Comparison of ENCODE assay signal across 8 cellular contexts in genomic region chr1:111448482-111448917, GRCh38. TPM values are rescaled to one million over a fixed set of nuclear protein-coding genes. Genes with fewer than 3 reads are reported as not detected.
DNase-seq lines count a peak whose midpoint lies in the region; ATAC-seq and TF ChIP-seq lines count a peak whose summit lies in the region.

No MANE protein-coding gene starts in this region.

- POLR2A ChIA-PET in A673 (lab: Charles Lee; ENCODE audit: low non-redundant PET): no interaction called here

- H3K4me1 ChIP-seq in A673 (ENCODE audit: insufficient read depth, low read length, poor library complexity, severe bottlenecking) (peaks cover 19% of the 10 kb centered on the region), HUES48 (ENCODE audit: control insufficient read depth, insufficient read depth, low read length) (no peaks in the 10 kb centered on the region), heart left ventricle (peaks cover 5 to 59% (median 44%) of the 10 kb centered on the region in 12 donors)

- TF ChIP-seq CTCF in A673 (conservative IDR thresholded peaks at IDR 0.05; ENCODE audit: low read depth, low read length): no peak
- TF ChIP-seq CTCF in heart left ventricle (IDR thresholded peaks at IDR 0.05): no peak
- no peak for TF ChIP-seq CTCF in retinal pigment epithelial cell (conservative IDR thresholded peaks at IDR 0.05; ENCODE audit: low read depth, low read length)

- no peak for TF ChIP-seq POLR2A in heart left ventricle (IDR thresholded peaks at IDR 0.05)

- ATAC-seq in GM18909 (IDR thresholded peaks at IDR 0.05; ENCODE audit: poor library complexity, unreplicated experiment) (peak; percentile 5), heart left ventricle (peak; percentile 1 to 51 (median 10)), GM18519 (IDR thresholded peaks at IDR 0.05; ENCODE audit: low FRiP score, unreplicated experiment) (no peak)

- no TSS peak for BruUV-seq in A673 (replicated peaks; lab: Mats Ljungman, UMichigan)

- DNase-seq in A673 (ENCODE audit: low spot score): peak; percentile 18
- DNase-seq in activated T-cell treated with anti-CD3 and anti-CD28 coated beads, Interleukin-2, amount 50 U/mL, for 48 hours: peak; percentile 58 to 60
- DNase-seq in heart left ventricle: no peak
- no peak for DNase-seq in retinal pigment epithelial cell (ENCODE audit: low read depth)
- DNase-seq in NCI-H1930 (lab: John Stamatoyannopoulos, UW): no peak

- CTCF ChIA-PET in A673 (lab: Charles Lee): no interaction called here

- H3K27ac ChIP-seq in A673 (ENCODE audit: low read depth, low read length, poor library complexity, severe bottlenecking) (peak overlapping the region; percentile 91), HUES48 (ENCODE audit: low read depth, low read length) (peak overlapping the region; percentile 94), heart left ventricle (peak overlapping the region; percentile 41 to 96 (median 90))

- H3K9ac ChIP-seq in HUES48 (ENCODE audit: low read depth, low read length): peak overlapping the region; percentile 79

- no peaks in the 10 kb centered on the region for H3K9me3 ChIP-seq in A673 (ENCODE audit: low read depth, low read length, poor library complexity, severe bottlenecking)
- no peaks in the 10 kb centered on the region for H3K9me3 ChIP-seq in HUES48 (ENCODE audit: control insufficient read depth, insufficient read depth, low read length)
- no peaks in the 10 kb centered on the region for H3K9me3 ChIP-seq in heart left ventricle

- WGBS in heart left ventricle, 4 donors: 1 to 3% (median 2%) methylated on average over 16 to 25 of the region's 25 CpGs

- H3K27me3 ChIP-seq in A673 (replicated peaks; ENCODE audit: insufficient read depth, low read depth, low read length, poor library complexity): no peaks in the 10 kb centered on the region
- no peaks in the 10 kb centered on the region for H3K27me3 ChIP-seq in HUES48 (ENCODE audit: control insufficient read depth, insufficient read depth, low read length)
- no peaks in the 10 kb centered on the region for H3K27me3 ChIP-seq in heart left ventricle

- peak overlapping the region; percentile 85 for H3K4me3 ChIP-seq in A673 (ENCODE audit: low read depth, low read length, poor library complexity, severe bottlenecking)
- H3K4me3 ChIP-seq in HUES48 (ENCODE audit: low read depth, low read length): peak overlapping the region; percentile 94
- H3K4me3 ChIP-seq in heart left ventricle: peak overlapping the region; percentile 58 to 96 (median 85)
- H3K4me3 ChIP-seq in retinal pigment epithelial cell (ENCODE audit: low read length): peak overlapping the region; percentile 100

- H3K36me3 ChIP-seq in A673 (ENCODE audit: insufficient read depth, low read length, poor library complexity, severe bottlenecking) (peaks cover 46% of the 10 kb centered on the region), HUES48 (ENCODE audit: control insufficient read depth, insufficient read depth, low read length) (peaks cover 59% of the 10 kb centered on the region), heart left ventricle (peaks cover 2 to 61% (median 54%) of the 10 kb centered on the region in 9 donors)

- intact Hi-C loops in A673 (cut with micrococcal nuclease; ENCODE audit: unreplicated experiment) (loop anchor here (5.0 kb wide), 1 partner anchor 309 kb away; the partner anchor contains the start of gene DDX20), heart left ventricle (cut with DNase I) (loop anchor here in 2 of 10 donors (2.0 to 5.0 kb wide), 2 partner anchors 60 to 306 kb away; partner anchors contain the start of genes CEPT1 (in 1 of the 2) and DRAM2 (in 1 of the 2))

RNA-seq across cellular contexts. Expression of gene WDR77, which starts 0.6 kb away (rescaled TPM):
- total RNA-seq in A673 (2021) (56.1 and 67.9 TPM in 2 replicates), heart left ventricle (10 to 100 TPM; 30.5 to 48.4 (median 34.0) TPM)
- 10 to 100 TPM; 25.6 to 64.3 TPM for polyA plus RNA-seq in heart left ventricle

RNA-seq across cellular contexts. Expression of gene ATP5PB, which starts 0.8 kb away (rescaled TPM):
- total RNA-seq in A673 (2021) (316 and 344 TPM in 2 replicates), heart left ventricle (100 to 1,000 TPM; 394 to 878 (median 625) TPM)
- 100 to 1,000 TPM; 563 to 710 TPM for polyA plus RNA-seq in heart left ventricle

RNA-seq across cellular contexts. Expression of gene OVGP1, which starts 21.0 kb away (rescaled TPM):
- total RNA-seq in A673 (2021) (1.3 TPM in 2 replicates), heart left ventricle (1 to 10 TPM in 1 of 9 donors, under 1 TPM in 8; 0.30 to 1.4 (median 0.63) TPM)
- polyA plus RNA-seq in heart left ventricle: under 1 TPM; 0.28 to 0.61 TPM

RNA-seq across cellular contexts. Expression of gene C1orf162, which starts 25.3 kb away (rescaled TPM):
- total RNA-seq in A673 (2021) (0.21 and 0.50 TPM in 2 replicates), heart left ventricle (10 to 100 TPM in 2 of 9 donors, 1 to 10 TPM in 7; 2.3 to 45.1 (median 6.5) TPM)
- 1 to 10 TPM; 6.8 to 9.3 TPM for polyA plus RNA-seq in heart left ventricle

RNA-seq across cellular contexts. Expression of gene ADORA3, which starts 54.9 kb away (rescaled TPM):
- total RNA-seq in A673 (2021): not detected in 2 replicates
- total RNA-seq in heart left ventricle: 1 to 10 TPM in 7 of 9 donors, under 1 TPM in 2; 0.12 to 6.2 (median 2.2) TPM
- 1 to 10 TPM; 1.2 to 1.5 TPM for polyA plus RNA-seq in heart left ventricle

Comparison
In these comparisons a context has a peak if more than half of its experiments do, and no peak if none do; other contexts are left out.
1. DNase-seq: peak in A673 (single experiment) and activated T-cell treated with anti-CD3 and anti-CD28 coated beads, Interleukin-2, amount 50 U/mL, for 48 hours (2 of 2); none in heart left ventricle (0 of 5), retinal pigment epithelial cell (single experiment) and NCI-H1930 (0 of 2).
2. Peak in every context shown above with its lines, with median percentiles within 50 percentile points of each other: H3K27ac ChIP-seq and H3K4me3 ChIP-seq.